ENCODE assay signal across 15 cellular contexts in genomic region chr20:44198872-44199271, GRCh38.
DNase-seq lines count a peak whose midpoint lies in the region; ATAC-seq lines count a peak whose summit lies in the region.
"Had no signal": no experiment of that assay in that cellular context is flagged by ENCODE, and none has a peak within 500 bp of the region (broad histone marks: within the 10 kb centered on the region; RNA-seq: fewer than 3 reads in every experiment).

No MANE protein-coding gene starts in this region.

- no peaks in the 10 kb centered on the region for H3K9me3 Mint-ChIP-seq in activated naive CD4-positive, alpha-beta T cell treated with anti-CD3 and anti-CD28 coated beads, Interleukin-2, amount 50 U/mL, for 24 hours
- H3K9me3 Mint-ChIP-seq in activated naive CD8-positive, alpha-beta T cell (ENCODE audit: low read depth), result no peaks in the 10 kb centered on the region
- no peaks in the 10 kb centered on the region for H3K9me3 Mint-ChIP-seq in stimulated activated naive B cell treated with anti-CD40 and anti-IgM and Interleukin-4, amounts not matched to agents 10 μg/mL and 1 μg/mL and 100 μg/mL, for 72 hours

- peaks cover 22% of the 10 kb centered on the region for H3K36me3 Mint-ChIP-seq in activated naive CD4-positive, alpha-beta T cell treated with anti-CD3 and anti-CD28 coated beads, Interleukin-2, amount 50 U/mL, for 24 hours
- H3K36me3 Mint-ChIP-seq in activated naive CD8-positive, alpha-beta T cell, result peaks cover 18% of the 10 kb centered on the region
- peaks cover 35 to 44% of the 10 kb centered on the region in 2 donors for H3K36me3 Mint-ChIP-seq in stimulated activated naive B cell treated with anti-CD40 and anti-IgM and Interleukin-4, amounts not matched to agents 10 μg/mL and 1 μg/mL and 100 μg/mL, for 72 hours

- H3K27ac Mint-ChIP-seq in activated naive CD4-positive, alpha-beta T cell treated with anti-CD3 and anti-CD28 coated beads, Interleukin-2, amount 50 U/mL, for 24 hours, result peak overlapping the region; percentile 88
- peak overlapping the region; percentile 77 for H3K27ac Mint-ChIP-seq in activated naive CD8-positive, alpha-beta T cell
- no peak overlapping the region for H3K27ac Mint-ChIP-seq in stimulated activated naive B cell treated with anti-CD40 and anti-IgM and Interleukin-4, amounts not matched to agents 10 μg/mL and 1 μg/mL and 100 μg/mL, for 72 hours

- no peaks in the 10 kb centered on the region for H3K27me3 Mint-ChIP-seq in activated naive CD4-positive, alpha-beta T cell treated with anti-CD3 and anti-CD28 coated beads, Interleukin-2, amount 50 U/mL, for 24 hours
- no peaks in the 10 kb centered on the region for H3K27me3 Mint-ChIP-seq in activated naive CD8-positive, alpha-beta T cell
- H3K27me3 Mint-ChIP-seq in stimulated activated naive B cell treated with anti-CD40 and anti-IgM and Interleukin-4, amounts not matched to agents 10 μg/mL and 1 μg/mL and 100 μg/mL, for 72 hours, result no peaks in the 10 kb centered on the region

- no peak overlapping the region for H3K4me3 Mint-ChIP-seq in activated naive CD4-positive, alpha-beta T cell treated with anti-CD3 and anti-CD28 coated beads, Interleukin-2, amount 50 U/mL, for 24 hours
- peak overlapping the region; percentile 36 for H3K4me3 Mint-ChIP-seq in activated naive CD8-positive, alpha-beta T cell
- H3K4me3 Mint-ChIP-seq in stimulated activated naive B cell treated with anti-CD40 and anti-IgM and Interleukin-4, amounts not matched to agents 10 μg/mL and 1 μg/mL and 100 μg/mL, for 72 hours, result no peak overlapping the region

- peak; percentile 61 to 76 for ATAC-seq in stimulated activated naive B cell treated with anti-CD40 and anti-IgM and Interleukin-4, amounts not matched to agents 10 μg/mL and 1 μg/mL and 100 μg/mL, for 72 hours (replicated peaks)
- ATAC-seq in GM21619 (IDR thresholded peaks at IDR 0.05; ENCODE audit: unreplicated experiment), result no peak
- ATAC-seq: lower lobe of right lung had no signal

- DNase-seq in activated naive CD4-positive, alpha-beta T cell treated with anti-CD3 and anti-CD28 coated beads, Interleukin-2, amount 50 U/mL, for 16 hours, result no peak
- peak; percentile 17 for DNase-seq in OCI-M1 (lab: John Stamatoyannopoulos, UW)
- DNase-seq in stimulated activated naive B cell treated with anti-CD40 and anti-IgM and Interleukin-4, amounts not matched to agents 10 μg/mL and 1 μg/mL and 100 μg/mL, for 72 hours, result no peak
- no peak for DNase-seq in NCI-H2107 treated with DMSO at 0.1 percent for 48 hours (lab: John Stamatoyannopoulos, UW; ENCODE audit: unreplicated experiment)
- DNase-seq in GF-D8 (lab: John Stamatoyannopoulos, UW), result no peak
- DNase-seq: GM23248; lower lobe of right lung; NCI-H2081; NCI-H524 treated with DMSO at 0.1 percent for 48 hours; ovary; SJCRH30; stimulated activated CD4-positive, alpha-beta T cell treated with anti-CD3 and anti-CD28 coated beads, Interleukin-4, amount 100 ng/mL, for 24 hours had no signal

- H3K4me1 Mint-ChIP-seq in activated naive CD4-positive, alpha-beta T cell treated with anti-CD3 and anti-CD28 coated beads, Interleukin-2, amount 50 U/mL, for 24 hours, result peaks cover 48% of the 10 kb centered on the region
- H3K4me1 Mint-ChIP-seq in activated naive CD8-positive, alpha-beta T cell (ENCODE audit: low read depth), result peaks cover 23% of the 10 kb centered on the region
- H3K4me1 Mint-ChIP-seq in stimulated activated naive B cell treated with anti-CD40 and anti-IgM and Interleukin-4, amounts not matched to agents 10 μg/mL and 1 μg/mL and 100 μg/mL, for 72 hours, result peaks cover 13 to 25% of the 10 kb centered on the region in 2 donors
